11 cellular contexts compared by ENCODE assay signal in the genomic region with DNA sequence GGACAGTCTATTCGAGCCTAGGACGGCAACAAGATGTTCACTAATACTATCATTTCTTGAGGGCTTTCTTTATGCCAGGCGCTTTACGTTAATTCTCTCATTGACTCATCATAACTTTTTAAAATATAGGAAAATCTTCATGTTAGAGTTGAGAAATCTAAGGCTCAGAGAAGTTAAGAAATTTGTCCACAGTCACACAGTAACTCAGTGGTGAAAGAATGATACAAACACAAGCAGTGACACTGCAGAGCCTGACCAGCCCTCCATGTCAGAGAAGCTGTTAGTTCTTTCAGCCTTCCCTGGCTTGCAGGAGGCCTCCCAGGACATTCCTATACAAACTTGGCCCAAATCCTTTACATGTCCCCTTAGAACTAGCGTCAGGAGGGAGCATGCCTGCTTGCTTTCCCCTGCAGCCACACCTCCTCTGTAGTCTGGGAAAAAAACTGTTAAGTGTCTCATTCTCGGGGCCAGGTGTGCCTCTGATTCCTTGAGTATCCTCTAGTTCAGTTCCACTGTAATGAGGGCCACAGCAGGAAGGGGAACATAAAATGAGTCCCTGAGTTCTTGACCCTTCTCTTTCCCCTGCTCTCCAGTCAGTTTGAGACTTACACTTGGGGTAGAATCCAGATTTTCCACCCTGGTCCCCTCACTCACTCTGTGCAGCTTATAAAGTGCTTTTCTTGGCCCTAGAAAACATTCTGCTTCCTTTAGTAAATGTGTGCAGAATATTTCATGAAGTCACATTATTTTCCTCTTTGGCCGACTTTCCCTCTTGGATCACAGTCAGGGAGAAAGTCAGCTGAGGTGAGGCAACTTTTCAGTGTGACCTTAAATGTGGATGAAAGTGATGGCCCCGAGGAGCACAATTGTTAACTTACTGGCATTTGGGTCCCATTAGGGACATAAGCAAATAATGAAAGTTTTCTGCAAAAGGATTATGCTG.
DNase-seq lines count a peak whose midpoint lies in the region; ATAC-seq and TF ChIP-seq lines count a peak whose summit lies in the region.
"Had no signal": no experiment of that assay in that cellular context is flagged by ENCODE, and none has a peak within 500 bp of the region (broad histone marks: within the 10 kb centered on the region; RNA-seq: fewer than 3 reads in every experiment).

No MANE protein-coding gene starts in this region.

- no peak for TF ChIP-seq CTCF in RWPE2 (IDR thresholded peaks at IDR 0.05; ENCODE audit: poor library complexity, severe bottlenecking)
- TF ChIP-seq CTCF in coronary artery (IDR thresholded peaks at IDR 0.05) = no peak
- no peak for TF ChIP-seq CTCF in liver (IDR thresholded peaks at IDR 0.05; ENCODE audit: low read depth, low read length, missing input control)

- 68% methylated on average over 8 of the region's 8 CpGs for WGBS in liver

- H3K36me3 ChIP-seq in RWPE2 (ENCODE audit: low read depth) (peaks cover 9% of the 10 kb centered on the region), liver (ENCODE audit: control insufficient read depth in 4 of 4, insufficient read depth in 3 of 4, low read depth in 1 of 4, low read length in 3 of 4) (no peaks in the 10 kb centered on the region), stomach smooth muscle (ENCODE audit: control insufficient read depth in 2 of 2, insufficient read depth in 2 of 2, low read length in 2 of 2) (no peaks in the 10 kb centered on the region)

- no peak overlapping the region for H3K9ac ChIP-seq in liver (ENCODE audit: low read depth in 1 of 2, low read length in 2 of 2)
- H3K9ac ChIP-seq in stomach smooth muscle (ENCODE audit: low read length in 2 of 2) = peak overlapping the region in 1 of 2 donors; percentile 42

- peak in 1 of 2 donors; percentile 45 for TF ChIP-seq RAD21 in liver (IDR thresholded peaks at IDR 0.05)

- H3K4me1 ChIP-seq in RWPE2 (ENCODE audit: insufficient read depth, poor library complexity, severe bottlenecking) (peaks cover 23% of the 10 kb centered on the region), liver (ENCODE audit: control insufficient read depth in 4 of 4, insufficient read depth in 4 of 4, low read length in 3 of 4) (peaks cover 2 to 30% (median 24%) of the 10 kb centered on the region in 4 donors), stomach smooth muscle (ENCODE audit: control insufficient read depth, insufficient read depth, low read length) (peaks cover 34% of the 10 kb centered on the region)

- H3K27me3 ChIP-seq in RWPE2 (ENCODE audit: insufficient read depth, poor library complexity, severe bottlenecking) (no peaks in the 10 kb centered on the region), liver (ENCODE audit: control insufficient read depth in 4 of 4, insufficient read depth in 4 of 4, low read length in 3 of 4) (no peaks in the 10 kb centered on the region), stomach smooth muscle (ENCODE audit: control insufficient read depth in 1 of 2, insufficient read depth in 2 of 2, low read length in 2 of 2) (no peaks in the 10 kb centered on the region)
- H3K27me3 ChIP-seq: foreskin keratinocyte had no signal

- H3K27ac ChIP-seq in RWPE2 (ENCODE audit: poor library complexity, severe bottlenecking) = peak overlapping the region; percentile 2
- peak overlapping the region; percentile 81 to 85 for H3K27ac ChIP-seq in coronary artery
- H3K27ac ChIP-seq in liver (ENCODE audit: low read depth in 1 of 2, low read length in 2 of 2) = peak overlapping the region; percentile 22 to 70
- peak overlapping the region; percentile 64 for H3K27ac ChIP-seq in stomach smooth muscle (ENCODE audit: low read length)
- H3K27ac ChIP-seq: foreskin keratinocyte had no signal

- H3K4me3 ChIP-seq in RWPE2 (ENCODE audit: severe bottlenecking) (no peak overlapping the region), coronary artery (peak overlapping the region; percentile 34), liver (ENCODE audit: low read depth in 1 of 3, low read length in 3 of 3) (no peak overlapping the region), stomach smooth muscle (ENCODE audit: low read length in 2 of 2) (peak overlapping the region in 1 of 2 donors; percentile 15)

- POLR2A ChIA-PET in HEK293T (lab: Yijun Ruan, JAX) = no interaction called here

- ATAC-seq in RWPE2 (ENCODE audit: low read depth) (no peak), HG03469 (IDR thresholded peaks at IDR 0.05; ENCODE audit: unreplicated experiment) (no peak), GM21367 (IDR thresholded peaks at IDR 0.05; ENCODE audit: unreplicated experiment) (no peak), GM18498 (IDR thresholded peaks at IDR 0.05; ENCODE audit: unreplicated experiment) (no peak)
- ATAC-seq: foreskin keratinocyte had no signal

- CTCF ChIA-PET in HEK293T (lab: Yijun Ruan, JAX) = interaction anchor here (0.6 kb wide), 1 partner anchor 752 kb away, joined by 6 read pairs; no protein-coding TSS in a partner anchor

- no peak for DNase-seq in RWPE2 (ENCODE audit: low spot score)
- DNase-seq in coronary artery (ENCODE audit: low spot score) = no peak
- DNase-seq in HEK293T (ENCODE audit: extremely low spot score) = no peak
- DNase-seq: foreskin keratinocyte, HFFc6, NCI-H2029 treated with DMSO at 0.1 percent for 48 hours had no signal

- H3K9me3 ChIP-seq in RWPE2 (ENCODE audit: severe bottlenecking) (no peaks in the 10 kb centered on the region), liver (ENCODE audit: control insufficient read depth in 4 of 4, low read length in 3 of 4) (no peaks in the 10 kb centered on the region), stomach smooth muscle (ENCODE audit: control insufficient read depth in 2 of 2, low read length in 2 of 2) (no peaks in the 10 kb centered on the region)

TF ChIP-seq in liver, 16 proteins besides CTCF, POLR2A, EP300 and RAD21 (continues in another document):
- TF ChIP-seq HNF4A (conservative IDR thresholded peaks at IDR 0.05) = peak; percentile 41 to 52
- peak; percentile 45 for TF ChIP-seq YY1 (IDR thresholded peaks at IDR 0.05)
- TF ChIP-seq SP1 (IDR thresholded peaks at IDR 0.05) = peak; percentile 66
- TF ChIP-seq, protein P1, sequence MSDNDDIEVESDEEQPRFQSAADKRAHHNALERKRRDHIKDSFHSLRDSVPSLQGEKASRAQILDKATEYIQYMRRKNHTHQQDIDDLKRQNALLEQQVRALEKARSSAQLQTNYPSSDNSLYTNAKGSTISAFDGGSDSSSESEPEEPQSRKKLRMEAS (IDR thresholded peaks at IDR 0.05) = peak; percentile 36
- TF ChIP-seq, protein P2, sequence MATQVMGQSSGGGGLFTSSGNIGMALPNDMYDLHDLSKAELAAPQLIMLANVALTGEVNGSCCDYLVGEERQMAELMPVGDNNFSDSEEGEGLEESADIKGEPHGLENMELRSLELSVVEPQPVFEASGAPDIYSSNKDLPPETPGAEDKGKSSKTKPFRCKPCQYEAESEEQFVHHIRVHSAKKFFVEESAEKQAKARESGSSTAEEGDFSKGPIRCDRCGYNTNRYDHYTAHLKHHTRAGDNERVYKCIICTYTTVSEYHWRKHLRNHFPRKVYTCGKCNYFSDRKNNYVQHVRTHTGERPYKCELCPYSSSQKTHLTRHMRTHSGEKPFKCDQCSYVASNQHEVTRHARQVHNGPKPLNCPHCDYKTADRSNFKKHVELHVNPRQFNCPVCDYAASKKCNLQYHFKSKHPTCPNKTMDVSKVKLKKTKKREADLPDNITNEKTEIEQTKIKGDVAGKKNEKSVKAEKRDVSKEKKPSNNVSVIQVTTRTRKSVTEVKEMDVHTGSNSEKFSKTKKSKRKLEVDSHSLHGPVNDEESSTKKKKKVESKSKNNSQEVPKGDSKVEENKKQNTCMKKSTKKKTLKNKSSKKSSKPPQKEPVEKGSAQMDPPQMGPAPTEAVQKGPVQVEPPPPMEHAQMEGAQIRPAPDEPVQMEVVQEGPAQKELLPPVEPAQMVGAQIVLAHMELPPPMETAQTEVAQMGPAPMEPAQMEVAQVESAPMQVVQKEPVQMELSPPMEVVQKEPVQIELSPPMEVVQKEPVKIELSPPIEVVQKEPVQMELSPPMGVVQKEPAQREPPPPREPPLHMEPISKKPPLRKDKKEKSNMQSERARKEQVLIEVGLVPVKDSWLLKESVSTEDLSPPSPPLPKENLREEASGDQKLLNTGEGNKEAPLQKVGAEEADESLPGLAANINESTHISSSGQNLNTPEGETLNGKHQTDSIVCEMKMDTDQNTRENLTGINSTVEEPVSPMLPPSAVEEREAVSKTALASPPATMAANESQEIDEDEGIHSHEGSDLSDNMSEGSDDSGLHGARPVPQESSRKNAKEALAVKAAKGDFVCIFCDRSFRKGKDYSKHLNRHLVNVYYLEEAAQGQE (IDR thresholded peaks at IDR 0.05) = no peak
- TF ChIP-seq JUND (IDR thresholded peaks at IDR 0.05) = no peak

TF ChIP-seq in HEK293T, 16 proteins besides CTCF, POLR2A, EP300 and RAD21:
- TF ChIP-seq ELF4 (IDR thresholded peaks at IDR 0.05) (no peak), CTBP1 (IDR thresholded peaks at IDR 0.05; ENCODE audit: borderline replicate concordance) (no peak), ZNF384 (IDR thresholded peaks at IDR 0.05) (no peak), FOXA1 (IDR thresholded peaks at IDR 0.05) (no peak), SUZ12 (IDR thresholded peaks at IDR 0.05) (no peak), SP1 (IDR thresholded peaks at IDR 0.05) (no peak), TARDBP (IDR thresholded peaks at IDR 0.05) (no peak), HDGF (IDR thresholded peaks at IDR 0.05; ENCODE audit: borderline replicate concordance) (no peak), FOXK2 (IDR thresholded peaks at IDR 0.05) (no peak), LEF1 (IDR thresholded peaks at IDR 0.05; ENCODE audit: borderline replicate concordance) (no peak), NFRKB (IDR thresholded peaks at IDR 0.05) (no peak), L3MBTL2 (conservative IDR thresholded peaks at IDR 0.05) (no peak), BHLHE40 (IDR thresholded peaks at IDR 0.05; ENCODE audit: borderline replicate concordance) (no peak), ARNT (IDR thresholded peaks at IDR 0.05) (no peak), FOXM1 (IDR thresholded peaks at IDR 0.05; ENCODE audit: borderline replicate concordance) (no peak)

Comparison
In these comparisons a context has a peak if more than half of its experiments do, and no peak if none do; other contexts are left out.
1. H3K27ac ChIP-seq: peak in every context shown above with its lines; median percentile 83 in coronary artery; 64 in stomach smooth muscle; 46 in liver; 2 in RWPE2.